In the genomic region with DNA sequence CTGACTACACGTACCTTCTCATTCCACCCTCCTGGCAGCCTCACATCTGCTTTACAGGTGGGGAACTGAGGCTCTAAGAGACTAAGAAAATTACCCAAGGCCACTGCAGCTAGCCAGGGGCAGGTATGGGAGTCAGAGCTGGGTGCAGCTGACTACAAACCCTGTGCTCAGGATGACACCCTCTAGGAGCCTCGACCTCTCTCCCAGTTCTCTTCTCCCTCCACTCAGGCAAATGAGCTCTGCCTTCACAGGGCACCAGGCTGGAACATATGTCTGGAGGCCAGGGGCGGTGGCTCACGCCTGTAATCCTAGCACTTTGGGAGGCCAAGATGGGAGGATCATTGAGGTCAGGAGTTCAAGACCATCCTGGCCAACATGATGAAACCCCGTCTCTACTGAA, we compare ENCODE assay signal across 1 cellular context.
TF ChIP-seq lines count a peak whose summit lies in the region.

No MANE protein-coding gene starts in this region.

TF ChIP-seq in GM12878, 131 proteins besides CTCF, POLR2A, EP300 and RAD21:
- TF ChIP-seq POLR2AphosphoS5 (IDR thresholded peaks at IDR 0.05; ENCODE audit: low read length) (no peak), RB1 (IDR thresholded peaks at IDR 0.05; ENCODE audit: borderline replicate concordance) (no peak)
TF ChIP-seq in GM12878: peak in this region for 0.
